22 cellular contexts compared by ENCODE assay signal in genomic region chr4:86098691-86099090, GRCh38.
DNase-seq lines count a peak whose midpoint lies in the region; ATAC-seq, FAIRE-seq and TF ChIP-seq lines count a peak whose summit lies in the region.
"Had no signal": no experiment of that assay in that cellular context is flagged by ENCODE, and none has a peak within 500 bp of the region (broad histone marks: within the 10 kb centered on the region; RNA-seq: fewer than 3 reads in every experiment).

No MANE protein-coding gene starts in this region.

- no peak overlapping the region for H3K9ac ChIP-seq in GM23248
- no peak overlapping the region for H3K9ac ChIP-seq in MM.1S (ENCODE audit: low read length)
- H3K9ac ChIP-seq in GM12878 (ENCODE audit: control insufficient read depth, insufficient read depth, low read length), result no peak overlapping the region

- intact Hi-C loops in GM12878 (cut with micrococcal nuclease; ENCODE audit: unreplicated experiment), result no loop called here
- intact Hi-C loops in activated CD4-positive, alpha-beta T cell treated with anti-CD3 and anti-CD28 coated beads for 36 hours (cut with DNase I, micrococcal nuclease), result no loop called here

- H3K4me3 ChIP-seq in GM12865 (ENCODE audit: low read depth, low read length) (peak overlapping the region; percentile 38), GM23248 (no peak overlapping the region), MM.1S (ENCODE audit: low read length) (peak overlapping the region; percentile 26; the same call in 1 of the 2 replicates), GM12878 (no peak overlapping the region)

- no peaks in the 10 kb centered on the region for H3K27me3 ChIP-seq in GM23248 (replicated peaks; ENCODE audit: insufficient read depth)
- H3K27me3 ChIP-seq in MM.1S (replicated peaks; ENCODE audit: insufficient read depth, low read length), result no peaks in the 10 kb centered on the region
- no peaks in the 10 kb centered on the region for H3K27me3 ChIP-seq in GM12878 (replicated peaks in 1 of 2; ENCODE audit: control insufficient read depth in 2 of 2, insufficient read depth in 2 of 2, low read length in 1 of 2)

- H3K4me1 ChIP-seq in GM23248 (ENCODE audit: insufficient read depth), result no peaks in the 10 kb centered on the region
- H3K4me1 ChIP-seq in MM.1S (ENCODE audit: low read length), result peaks cover 9% of the 10 kb centered on the region
- no peaks in the 10 kb centered on the region for H3K4me1 ChIP-seq in GM12878 (ENCODE audit: control insufficient read depth, insufficient read depth, low read length)

- TF ChIP-seq EP300 in GM12878 (IDR thresholded peaks at IDR 0.05; ENCODE audit: borderline replicate concordance in 1 of 2, control insufficient read depth in 1 of 2, low read depth in 2 of 2, low read length in 2 of 2), result no peak

- no peaks in the 10 kb centered on the region for H3K27me3 Mint-ChIP-seq in activated CD4-positive, alpha-beta T cell treated with anti-CD3 and anti-CD28 coated beads for 36 hours

- H3K27ac ChIP-seq in GM23248 (no peak overlapping the region), MM.1S (ENCODE audit: low read length) (peak overlapping the region; percentile 30; the same call in 1 of the 2 replicates), GM12878 (ENCODE audit: control insufficient read depth, insufficient read depth) (no peak overlapping the region)
- H3K27ac ChIP-seq: 22Rv1 had no signal

- POLR2A ChIA-PET in GM12878 (lab: Charles Lee), result no interaction called here
- POLR2A ChIA-PET in activated CD4-positive, alpha-beta T cell treated with anti-CD3 and anti-CD28 coated beads for 36 hours (lab: Charles Lee), result no interaction called here

- in situ Hi-C loops in GM23248 (cut with MboI), result no loop called here
- in situ Hi-C loops in GM12878 (cut with MboI), result no loop called here

- no peak for FAIRE-seq in GM12878 (lab: Jason Lieb, UNC)
- FAIRE-seq: D721Med, GM18507, GM19239, H54, HepG2, HTR-8/SVneo had no signal

- H3K9me2 ChIP-seq in GM23248 (ENCODE audit: insufficient read depth) (no peaks in the 10 kb centered on the region), MM.1S (replicated peaks; ENCODE audit: insufficient read depth, low read length) (no peaks in the 10 kb centered on the region)

- DNase-seq in GM12865 (ENCODE audit: low read depth), result peak; percentile 75
- DNase-seq in GM23248, result no peak
- DNase-seq in MM.1S, result peak; percentile 81
- DNase-seq in GM12878 (ENCODE audit: low read depth, low spot score), result no peak
- DNase-seq in activated CD4-positive, alpha-beta T cell treated with anti-CD3 and anti-CD28 coated beads for 36 hours, result no peak
- DNase-seq in DMS53 treated with DMSO at 0.1 percent for 48 hours (lab: John Stamatoyannopoulos, UW; ENCODE audit: unreplicated experiment), result no peak
- no peak for DNase-seq in NCI-H1417 treated with DMSO at 0.1 percent for 48 hours (lab: John Stamatoyannopoulos, UW)
- DNase-seq in GM19240 (ENCODE audit: insufficient read length, low spot score), result no peak
- DNase-seq: CD8-positive, alpha-beta T cell; COR-L47; DMS153; DND-41; GF-D8; Karpas-422 had no signal

- H3K9me3 Mint-ChIP-seq in activated CD4-positive, alpha-beta T cell treated with anti-CD3 and anti-CD28 coated beads for 36 hours (ENCODE audit: low read depth), result no peaks in the 10 kb centered on the region
- H3K9me3 Mint-ChIP-seq: CD14-positive monocyte; CD8-positive, alpha-beta T cell had no signal

- no TSS peak for BruUV-seq in GM12878 (replicated peaks; lab: Mats Ljungman, UMichigan)

- H3K9me3 ChIP-seq in GM23248 (ENCODE audit: low read depth), result no peaks in the 10 kb centered on the region
- H3K9me3 ChIP-seq in MM.1S (replicated peaks; ENCODE audit: insufficient read depth, low read length), result no peaks in the 10 kb centered on the region
- H3K9me3 ChIP-seq in GM12878 (replicated peaks; ENCODE audit: control insufficient read depth, insufficient read depth, low read length), result no peaks in the 10 kb centered on the region

- H2AFZ ChIP-seq in GM23248 (peak overlapping the region; percentile 46; the same call in 1 of the 2 replicates), MM.1S (ENCODE audit: low read length) (peak overlapping the region; percentile 65), GM12878 (ENCODE audit: control insufficient read depth, low read depth, low read length) (no peak overlapping the region)

- no peak overlapping the region for H3K27ac Mint-ChIP-seq in activated CD4-positive, alpha-beta T cell treated with anti-CD3 and anti-CD28 coated beads for 36 hours
- H3K27ac Mint-ChIP-seq: CD14-positive monocyte; CD8-positive, alpha-beta T cell had no signal

- no peaks in the 10 kb centered on the region for H3K4me1 Mint-ChIP-seq in activated CD4-positive, alpha-beta T cell treated with anti-CD3 and anti-CD28 coated beads for 36 hours
- H3K4me1 Mint-ChIP-seq: CD14-positive monocyte had no signal

- H3F3A ChIP-seq in GM23248 (ENCODE audit: insufficient read depth), result no peaks in the 10 kb centered on the region
- no peaks in the 10 kb centered on the region; the same call in 1 of the 2 replicates for H3F3A ChIP-seq in MM.1S (ENCODE audit: insufficient read depth, low read length)

- H4K20me1 ChIP-seq in GM23248 (ENCODE audit: insufficient read depth) (no peaks in the 10 kb centered on the region), MM.1S (ENCODE audit: insufficient read depth, low read length) (no peaks in the 10 kb centered on the region), GM12878 (ENCODE audit: control insufficient read depth, insufficient read depth) (no peaks in the 10 kb centered on the region)

- SMC1A ChIA-PET in GM12878 (lab: Charles Lee; ENCODE audit: uncharacterized antibody, unreplicated experiment), result no interaction called here

- CTCF ChIA-PET in GM12878 (lab: Yijun Ruan, JAX), result interaction anchor here (1.0 kb wide), 1 partner anchor 49 kb away, joined by 3 read pairs; no protein-coding TSS in a partner anchor
- CTCF ChIA-PET in activated CD4-positive, alpha-beta T cell treated with anti-CD3 and anti-CD28 coated beads for 36 hours (lab: Charles Lee), result no interaction called here

- 76 to 83% methylated on average over 3 of the region's 3 CpGs for WGBS in GM23248 (ENCODE audit: low coverage in 1 of 2, low lambda C conversion rate in 2 of 2, missing lambda C conversion rate in 2 of 2), 2 experiments
- WGBS in GM12878 (ENCODE audit: insufficient coverage, insufficient replicate concordance, low lambda C conversion rate, missing lambda C conversion rate), result 26% methylated on average over 3 of the region's 3 CpGs

- H3K36me3 Mint-ChIP-seq in activated CD4-positive, alpha-beta T cell treated with anti-CD3 and anti-CD28 coated beads for 36 hours (ENCODE audit: low read depth), result no peaks in the 10 kb centered on the region
- H3K36me3 Mint-ChIP-seq: CD14-positive monocyte; CD8-positive, alpha-beta T cell had no signal

- RAD21 ChIA-PET in GM12878 (lab: Charles Lee; ENCODE audit: unreplicated experiment), result no interaction called here

- H3K36me3 ChIP-seq in GM23248 (ENCODE audit: low read depth) (no peaks in the 10 kb centered on the region), MM.1S (replicated peaks; ENCODE audit: insufficient read depth, low read length) (no peaks in the 10 kb centered on the region), GM12878 (ENCODE audit: control insufficient read depth in 2 of 2, insufficient read depth in 2 of 2, low read length in 1 of 2) (no peaks in the 10 kb centered on the region)

- TF ChIP-seq RAD21 in GM12878 (IDR thresholded peaks at IDR 0.05; ENCODE audit: insufficient read depth, low read depth, low read length), result no peak

- ATAC-seq in GM12878, result peak; percentile 36; the same call in 2 of the 3 replicates
- no peak for ATAC-seq in activated CD4-positive, alpha-beta T cell treated with anti-CD3 and anti-CD28 coated beads for 36 hours
- ATAC-seq: CD8-positive, alpha-beta T cell; HepG2 had no signal

- TF ChIP-seq POLR2A in GM12878 (IDR thresholded peaks at IDR 0.05; ENCODE audit: low read depth, low read length), result no peak

- H3K4me3 Mint-ChIP-seq in activated CD4-positive, alpha-beta T cell treated with anti-CD3 and anti-CD28 coated beads for 36 hours, result no peak overlapping the region
- H3K4me3 Mint-ChIP-seq: CD14-positive monocyte; CD8-positive, alpha-beta T cell had no signal

- H3K4me2 ChIP-seq in GM23248 (ENCODE audit: unreplicated experiment), result no peak overlapping the region
- peak overlapping the region; percentile 46 for H3K4me2 ChIP-seq in MM.1S (ENCODE audit: low read depth, low read length)
- H3K4me2 ChIP-seq in GM12878 (ENCODE audit: control insufficient read depth, insufficient read depth), result no peak overlapping the region

- H3K79me2 ChIP-seq in GM23248 (ENCODE audit: insufficient read depth) (no peaks in the 10 kb centered on the region), MM.1S (ENCODE audit: low read length) (no peaks in the 10 kb centered on the region), GM12878 (ENCODE audit: control insufficient read depth, insufficient read depth, low read length) (no peaks in the 10 kb centered on the region)

- no peak for TF ChIP-seq CTCF in GM12865 (IDR thresholded peaks at IDR 0.05; ENCODE audit: insufficient read depth, low read depth, low read length, missing control alignments)
- TF ChIP-seq CTCF in MM.1S (IDR thresholded peaks at IDR 0.05; ENCODE audit: low read length), result peak; percentile 29
- no peak for TF ChIP-seq CTCF in GM12878 (IDR thresholded peaks at IDR 0.05 in 2 of 3, conservative IDR thresholded peaks at IDR 0.05 in 1 of 3; ENCODE audit: control insufficient read depth in 2 of 3, extremely low read depth in 1 of 3, insufficient read depth in 1 of 3, low read depth in 3 of 3, low read length in 3 of 3)

TF ChIP-seq in GM12878, 131 proteins besides CTCF, POLR2A, EP300 and RAD21 (continues in another document):
- no peak for TF ChIP-seq ZBTB33 (IDR thresholded peaks at IDR 0.05)
- no peak for TF ChIP-seq ESRRA (IDR thresholded peaks at IDR 0.05; ENCODE audit: low read length)

Comparison
In these comparisons a context has a peak if more than half of its experiments do, and no peak if none do; other contexts are left out.
1. DNase-seq: peak in GM12865 (single experiment) and MM.1S (single experiment); none in GM23248 (single experiment), GM12878 (single experiment), activated CD4-positive, alpha-beta T cell treated with anti-CD3 and anti-CD28 coated beads for 36 hours (single experiment), DMS53 treated with DMSO at 0.1 percent for 48 hours (single experiment), NCI-H1417 treated with DMSO at 0.1 percent for 48 hours (single experiment) and GM19240 (single experiment).
2. H3K4me3 ChIP-seq: peak in GM12865 (single experiment) and MM.1S (single experiment); none in GM23248 (single experiment) and GM12878 (single experiment).